1 cellular context compared by ENCODE assay signal in genomic region chr4:75598390-75598789, GRCh38.
TF ChIP-seq lines count a peak whose summit lies in the region.

No MANE protein-coding gene starts in this region.

TF ChIP-seq in K562, 482 proteins besides CTCF, POLR2A, EP300 and RAD21 (continued from another document):
- TF ChIP-seq ZNF354B (CRISPR knock-in tag; IDR thresholded peaks at IDR 0.05) (no peak), MAFF (IDR thresholded peaks at IDR 0.05; ENCODE audit: low read length) (peak; percentile 78), NCOA4 (IDR thresholded peaks at IDR 0.05; ENCODE audit: partially characterized antibody) (no peak), NFE2L1 (tag; IDR thresholded peaks at IDR 0.05; ENCODE audit: borderline replicate concordance, low read depth) (peak; percentile 13; the same call in 1 of the 2 replicates), NFE2 (IDR thresholded peaks at IDR 0.05; ENCODE audit: low read depth) (peak; percentile 80), C11orf30 (IDR thresholded peaks at IDR 0.05; ENCODE audit: low read depth) (peak; percentile 91), ZNF316 (IDR thresholded peaks at IDR 0.05) (peak; percentile 96), ZNF384 (IDR thresholded peaks at IDR 0.05; ENCODE audit: low read depth, low read length) (peak; percentile 94), MAFG (tag; conservative IDR thresholded peaks at IDR 0.05) (peak; percentile 92), ZBTB34 (CRISPR knock-in tag; IDR thresholded peaks at IDR 0.05) (no peak), USF1 (CRISPR knock-in tag; IDR thresholded peaks at IDR 0.05) (no peak), CEBPB (tag; IDR thresholded peaks at IDR 0.05) (peak; percentile 89)
TF ChIP-seq in K562: peak in this region for 10.
